In the genomic region with DNA sequence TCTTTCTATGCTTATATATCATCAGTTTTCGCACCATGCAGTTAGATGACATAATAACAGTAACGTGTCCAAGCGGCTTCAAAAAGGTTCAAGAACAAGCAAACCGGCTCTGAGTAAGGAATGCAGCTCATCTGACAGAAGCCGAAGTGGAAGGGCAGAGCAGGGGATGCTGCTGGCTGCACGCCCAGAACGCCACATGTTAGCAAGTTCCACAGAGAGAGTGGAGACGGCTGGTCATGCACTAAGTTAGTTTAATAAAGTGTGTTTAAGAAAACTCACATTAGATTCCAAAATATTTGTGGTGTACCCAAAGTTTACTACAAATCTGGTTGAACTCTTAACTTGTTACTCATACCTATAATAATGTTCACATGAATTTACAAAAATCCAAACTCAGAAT, we compare ENCODE assay signal across 8 cellular contexts.
DNase-seq lines count a peak whose midpoint lies in the region; ATAC-seq and TF ChIP-seq lines count a peak whose summit lies in the region.

No MANE protein-coding gene starts in this region.

- intact Hi-C loops in A673 (cut with micrococcal nuclease; ENCODE audit: unreplicated experiment) (no loop called here), mammary epithelial cell (cut with micrococcal nuclease) (no loop called here), left colon (cut with DNase I, micrococcal nuclease) (no loop called here)

- in situ Hi-C loops in mammary epithelial cell (cut with MboI; ENCODE audit: low sequenced_read_pairs in 2 of 2): no loop called here

- peaks cover 17% of the 10 kb centered on the region for H3K4me1 ChIP-seq in A673 (ENCODE audit: insufficient read depth, low read length, poor library complexity, severe bottlenecking)
- peaks cover 11% of the 10 kb centered on the region for H3K4me1 ChIP-seq in mammary epithelial cell (ENCODE audit: insufficient read depth, low read length)

- 3% methylated on average over 8 of the region's 8 CpGs for WGBS in mammary epithelial cell (ENCODE audit: low coverage, missing lambda C conversion rate)

- H4K20me1 ChIP-seq in mammary epithelial cell (ENCODE audit: insufficient read depth, low read length): no peaks in the 10 kb centered on the region

- H3K79me2 ChIP-seq in mammary epithelial cell (ENCODE audit: insufficient read depth, low read length): no peaks in the 10 kb centered on the region

- ATAC-seq in left colon (no peak), GM21381 (IDR thresholded peaks at IDR 0.05; ENCODE audit: unreplicated experiment) (no peak), GM19455 (IDR thresholded peaks at IDR 0.05; ENCODE audit: unreplicated experiment) (no peak), GM19324 (IDR thresholded peaks at IDR 0.05; ENCODE audit: low FRiP score, unreplicated experiment) (no peak)

- H3K27ac ChIP-seq in A673 (ENCODE audit: low read depth, low read length, poor library complexity, severe bottlenecking) (peak overlapping the region; percentile 2), mammary epithelial cell (ENCODE audit: insufficient read depth, low read depth, low read length) (no peak overlapping the region)

- DNase-seq in A673 (ENCODE audit: low spot score) (peak; percentile 92), NCI-H1105 (lab: John Stamatoyannopoulos, UW) (peak; percentile 60), mammary epithelial cell (peak; percentile 81), left colon (peak; percentile 28 to 54), OCI-M1 (lab: John Stamatoyannopoulos, UW) (no peak)

- H3K4me3 ChIP-seq in A673 (ENCODE audit: low read depth, low read length, poor library complexity, severe bottlenecking) (no peak overlapping the region), mammary epithelial cell (replicated peaks in 1 of 3; ENCODE audit: insufficient read depth in 1 of 3, low read depth in 2 of 3, low read length in 3 of 3) (no peak overlapping the region)

- H3K9me3 ChIP-seq in A673 (ENCODE audit: low read depth, low read length, poor library complexity, severe bottlenecking): no peaks in the 10 kb centered on the region
- no peaks in the 10 kb centered on the region for H3K9me3 ChIP-seq in mammary epithelial cell (replicated peaks; ENCODE audit: insufficient read depth, low read length)

- no peak overlapping the region for H2AFZ ChIP-seq in mammary epithelial cell (ENCODE audit: low read depth, low read length)

- CTCF ChIA-PET in A673 (lab: Charles Lee): no interaction called here
- CTCF ChIA-PET in mammary epithelial cell (lab: Charles Lee; ENCODE audit: low non-redundant PET): no interaction called here

- H3K36me3 ChIP-seq in A673 (ENCODE audit: insufficient read depth, low read length, poor library complexity, severe bottlenecking) (no peaks in the 10 kb centered on the region), mammary epithelial cell (ENCODE audit: insufficient read depth, low read length) (no peaks in the 10 kb centered on the region)

- H3K9ac ChIP-seq in mammary epithelial cell (ENCODE audit: insufficient read depth, low read length): no peak overlapping the region

- H3K27me3 ChIP-seq in A673 (replicated peaks; ENCODE audit: insufficient read depth, low read depth, low read length, poor library complexity): no peaks in the 10 kb centered on the region
- no peaks in the 10 kb centered on the region for H3K27me3 ChIP-seq in mammary epithelial cell (ENCODE audit: insufficient read depth, low read length)

- BruUV-seq in A673 (replicated peaks; lab: Mats Ljungman, UMichigan): no TSS peak
- BruUV-seq in mammary epithelial cell (replicated peaks; lab: Mats Ljungman, UMichigan): no TSS peak

- TF ChIP-seq CTCF in A673 (conservative IDR thresholded peaks at IDR 0.05; ENCODE audit: low read depth, low read length): no peak
- TF ChIP-seq CTCF in mammary epithelial cell (conservative IDR thresholded peaks at IDR 0.05 in 1 of 2, IDR thresholded peaks at IDR 0.05 in 1 of 2; ENCODE audit: extremely low read depth in 1 of 2, insufficient read depth in 1 of 2, low read depth in 1 of 2, low read length in 2 of 2): no peak

- peak overlapping the region; percentile 8 for H3K4me2 ChIP-seq in mammary epithelial cell (ENCODE audit: insufficient read depth, low read depth, low read length)

- dilution Hi-C loops in mammary epithelial cell (cut with HindIII; ENCODE audit: low sequenced_read_pairs): no loop called here

- POLR2A ChIA-PET in A673 (lab: Charles Lee; ENCODE audit: low non-redundant PET): no interaction called here
